In the genomic region with DNA sequence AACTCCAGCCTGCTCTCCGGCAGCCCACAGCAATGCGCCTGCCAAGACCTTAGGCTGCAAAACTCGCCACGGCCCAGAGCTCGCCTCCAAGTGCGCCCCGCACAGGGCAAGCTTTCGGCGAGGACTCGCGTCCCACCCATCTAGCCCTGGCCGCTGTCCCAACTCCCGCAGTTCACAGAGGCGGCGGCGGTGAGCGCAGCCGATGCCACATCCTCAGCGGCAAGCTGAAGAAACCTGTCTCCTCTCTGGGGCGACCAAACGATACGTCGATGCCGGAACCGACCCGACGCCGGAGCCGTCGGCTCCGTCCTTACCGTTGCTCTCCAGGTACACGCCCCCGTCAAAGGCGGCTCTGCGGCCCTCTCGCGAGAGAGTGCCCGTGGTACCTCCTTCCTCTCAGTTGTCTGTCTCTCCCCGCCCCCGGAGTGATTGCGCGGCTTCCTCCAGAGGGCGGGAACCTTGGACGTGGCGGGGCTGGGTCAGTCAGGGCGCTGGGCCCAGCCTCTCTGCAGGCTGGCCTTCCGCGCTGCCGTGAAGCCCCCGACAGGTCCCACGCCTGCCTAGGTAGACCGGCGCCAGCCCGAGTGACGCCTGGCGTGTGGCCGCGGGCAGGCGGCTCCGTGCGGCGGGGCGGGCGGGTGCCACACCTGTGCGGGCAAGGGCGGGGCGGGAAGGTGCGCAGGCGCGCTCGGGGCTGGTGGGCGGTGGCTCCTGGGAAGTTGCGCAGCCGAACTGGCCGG, we compare ENCODE assay signal across 8 cellular contexts. TPM values are rescaled to one million over a fixed set of nuclear protein-coding genes. Genes with fewer than 3 reads are reported as not detected.
A peak's percentile ranks its signal among the peaks of the same experiment; 100 is the strongest.
DNase-seq lines count a peak whose midpoint lies in the region; ATAC-seq and TF ChIP-seq lines count a peak whose summit lies in the region.

No MANE protein-coding gene starts in this region.

- H4K20me1 ChIP-seq in OCI-LY7 (ENCODE audit: insufficient read depth, low read length) = peaks cover 22% of the 10 kb centered on the region; the same call in 1 of the 2 replicates

- H3K4me3 Mint-ChIP-seq in IgD-negative memory B cell = peak overlapping the region; percentile 98 to 99 (median 99)

- no peaks in the 10 kb centered on the region for H3K9me3 Mint-ChIP-seq in IgD-negative memory B cell

- H3K4me3 ChIP-seq in OCI-LY7 (ENCODE audit: low read depth, low read length, poor library complexity, severe bottlenecking) = peak overlapping the region; percentile 82
- H3K4me3 ChIP-seq in mucosa of descending colon = peak overlapping the region; percentile 65

- H3K36me3 Mint-ChIP-seq in IgD-negative memory B cell = peaks cover 5% of the 10 kb centered on the region

- H3K27ac Mint-ChIP-seq in IgD-negative memory B cell = peak overlapping the region; percentile 99 to 100 (median 100)

- H3K4me1 ChIP-seq in OCI-LY7 (ENCODE audit: insufficient read depth, low read length, poor library complexity, severe bottlenecking) = peaks cover 43% of the 10 kb centered on the region
- peaks cover 21% of the 10 kb centered on the region for H3K4me1 ChIP-seq in mucosa of descending colon (ENCODE audit: low read depth)

- intact Hi-C loops in OCI-LY7 (cut with micrococcal nuclease; ENCODE audit: unreplicated experiment) (loop anchor here (1.0 to 10.0 kb wide), 9 partner anchors 37 to 1209 kb away; a partner anchor contains a TSS), mucosa of descending colon (cut with DNase I, micrococcal nuclease) (no loop called here)

- no peaks in the 10 kb centered on the region for H3K27me3 Mint-ChIP-seq in IgD-negative memory B cell

- H3K27ac ChIP-seq in OCI-LY7 (ENCODE audit: low read depth, low read length, poor library complexity, severe bottlenecking) (peak overlapping the region; percentile 88), epithelial cell of prostate (peak overlapping the region; percentile 95)

- no TSS peak for BruUV-seq in OCI-LY7 (replicated peaks; lab: Mats Ljungman, UMichigan)

- ATAC-seq in GM21576 (IDR thresholded peaks at IDR 0.05; ENCODE audit: unreplicated experiment) (peak; percentile 88), mucosa of descending colon (peak; percentile 94)

- peak; percentile 48; the same call in 1 of the 2 replicates for TF ChIP-seq CTCF in OCI-LY7 (conservative IDR thresholded peaks at IDR 0.05; ENCODE audit: low read length)
- TF ChIP-seq CTCF in mucosa of descending colon (IDR thresholded peaks at IDR 0.05) = no peak

- peaks cover 63% of the 10 kb centered on the region for H3K79me2 ChIP-seq in OCI-LY7 (ENCODE audit: insufficient read depth, low read depth, low read length)

- no peaks in the 10 kb centered on the region for H3K9me3 ChIP-seq in OCI-LY7 (ENCODE audit: low read length)
- H3K9me3 ChIP-seq in mucosa of descending colon = no peaks in the 10 kb centered on the region

- H3K36me3 ChIP-seq in OCI-LY7 (ENCODE audit: insufficient read depth, low read length) (0 out of 2 replicates have a peak, but pooled peaks cover 5% of the 10 kb centered on the region), mucosa of descending colon (ENCODE audit: low read depth) (no peaks in the 10 kb centered on the region)

- CTCF ChIA-PET in OCI-LY7 (lab: Charles Lee; ENCODE audit: unreplicated experiment) = interaction anchor here (0.6 to 1.5 kb wide), 2 partner anchors 103 to 119 kb away, joined by 4 to 5 read pairs; a partner anchor contains a TSS

- DNase-seq in DMS53 (lab: John Stamatoyannopoulos, UW) (peak; percentile 97), OCI-LY7 (ENCODE audit: low spot score) (peak; percentile 97), activated T-cell treated with anti-CD3 and anti-CD28 coated beads for 48 hours (ENCODE audit: low read depth) (peak; percentile 93), epithelial cell of prostate (ENCODE audit: low read depth, low spot score) (peak; percentile 91), mucosa of descending colon (peak; percentile 98 to 99 (median 98))
- peak; percentile 78 to 93 for DNase-seq in stimulated activated CD8-positive, alpha-beta memory T cell treated with anti-CD3 and anti-CD28 coated beads, Interleukin-4, amount 100 ng/mL, for 1 hour (ENCODE audit: low read depth in 2 of 2, low spot score in 1 of 2)

- POLR2A ChIA-PET in OCI-LY7 (lab: Charles Lee) = interaction anchor here (0.6 to 2.0 kb wide), 12 partner anchors 12 to 373 kb away, joined by 3 to 10 read pairs (median 4); a partner anchor contains a TSS

- H2AFZ ChIP-seq in OCI-LY7 (ENCODE audit: low read length) = peak overlapping the region; percentile 75

- H3K4me2 ChIP-seq in OCI-LY7 (ENCODE audit: low read length) = peak overlapping the region; percentile 100

- peaks cover 40 to 45% (median 44%) of the 10 kb centered on the region in 3 donors for H3K4me1 Mint-ChIP-seq in IgD-negative memory B cell

- no peaks in the 10 kb centered on the region for H3K9me2 ChIP-seq in OCI-LY7 (ENCODE audit: insufficient read depth, low read length)

RNA-seq across cellular contexts. Expression of a gene that starts 0.4 kb away (rescaled TPM):
- polyA plus RNA-seq in IgD-negative memory B cell = 8.4 TPM
- 9.2 and 11.7 TPM in 2 replicates for total RNA-seq in OCI-LY7 (2014; rRNA removed; shearing (Covaris generic))
- total RNA-seq in OCI-LY7 (2022) (9.2 and 11.5 TPM in 2 replicates), mucosa of descending colon (10 to 100 TPM in 1 of 3 donors, 1 to 10 TPM in 2; 4.5 to 10.0 (median 5.4) TPM)

Comparison
In these comparisons a context has a peak if more than half of its experiments do, and no peak if none do; other contexts are left out.
1. Peak in every context shown above with its lines: DNase-seq, ATAC-seq, H3K4me3 ChIP-seq and H3K27ac ChIP-seq.